In the genomic region with DNA sequence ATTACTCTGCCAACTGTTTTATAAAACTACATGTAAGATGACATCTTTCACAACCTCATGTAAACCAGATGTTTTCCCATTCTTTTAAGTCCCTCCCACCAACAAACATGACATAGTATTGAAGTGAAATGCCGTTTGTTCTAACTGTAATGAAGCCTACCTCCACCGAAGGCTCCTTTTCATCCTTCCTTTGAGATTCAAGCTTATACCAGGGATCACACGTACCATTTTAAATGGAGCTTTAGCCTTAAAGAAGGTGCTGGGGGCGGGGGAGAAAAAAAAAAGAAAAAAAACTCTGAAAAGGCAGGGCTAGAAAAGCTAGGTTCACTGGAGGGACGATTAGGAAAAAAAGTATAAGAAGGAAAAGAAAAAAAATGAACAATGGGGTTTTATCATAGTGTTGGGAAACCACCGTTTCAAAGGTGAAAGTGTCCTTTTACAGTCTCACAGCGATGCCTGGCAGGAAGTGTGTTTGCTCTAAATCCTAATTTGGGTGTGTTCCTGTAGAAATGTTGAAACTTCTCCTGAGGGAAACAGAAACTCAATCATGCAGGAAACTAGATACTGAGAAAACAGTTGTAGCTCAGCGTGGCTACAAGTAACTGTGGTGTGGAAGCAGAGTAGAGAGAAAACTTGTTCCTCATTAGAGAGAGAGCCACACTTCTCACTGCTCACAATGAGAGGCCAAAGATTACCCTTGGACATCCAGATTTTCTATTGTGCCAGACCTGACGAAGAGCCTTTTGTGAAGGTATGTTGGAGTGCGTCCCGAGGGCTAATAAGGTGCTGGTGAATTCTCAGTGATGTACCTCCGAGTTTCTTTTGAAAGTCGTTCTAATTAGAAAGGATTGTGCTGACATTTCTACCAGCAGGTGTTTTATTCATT, we compare ENCODE assay signal across 8 cellular contexts. TPM values are rescaled to one million over a fixed set of nuclear protein-coding genes. Genes with fewer than 3 reads are reported as not detected.
A peak's percentile ranks its signal among the peaks of the same experiment; 100 is the strongest.
DNase-seq lines count a peak whose midpoint lies in the region; ATAC-seq and TF ChIP-seq lines count a peak whose summit lies in the region.

No MANE protein-coding gene starts in this region.

- H3K36me3 ChIP-seq in esophagus muscularis mucosa, result peaks cover 31 to 71% (median 46%) of the 10 kb centered on the region in 4 donors

- ATAC-seq in activated CD8-positive, alpha-beta memory T cell treated with anti-CD3 and anti-CD28 coated beads, Interleukin-2, amount 10 ng/mL, durations not matched to agents 7 days and 5 days, result peak; percentile 94
- ATAC-seq in HG02642 (IDR thresholded peaks at IDR 0.05; ENCODE audit: poor library complexity, unreplicated experiment) (peak; percentile 98), omental fat pad (ENCODE audit: low FRiP score) (peak; percentile 85)

- 60% methylated on average over 13 of the region's 13 CpGs for whole genome bisulfite sequencing in esophagus muscularis mucosa

- H3K36me3 Mint-ChIP-seq in activated CD8-positive, alpha-beta memory T cell treated with anti-CD3 and anti-CD28 coated beads, Interleukin-2, amount 10 ng/mL, durations not matched to agents 7 days and 5 days, result peaks cover 64% of the 10 kb centered on the region

- peak overlapping the region; percentile 10 to 40 (median 24) for H3K4me3 ChIP-seq in esophagus muscularis mucosa

- peak overlapping the region; percentile 85 for H3K4me3 Mint-ChIP-seq in activated CD8-positive, alpha-beta memory T cell treated with anti-CD3 and anti-CD28 coated beads, Interleukin-2, amount 10 ng/mL, durations not matched to agents 7 days and 5 days

- peaks cover 44% of the 10 kb centered on the region for H3K4me1 Mint-ChIP-seq in activated CD8-positive, alpha-beta memory T cell treated with anti-CD3 and anti-CD28 coated beads, Interleukin-2, amount 10 ng/mL, durations not matched to agents 7 days and 5 days

- no peak for TF ChIP-seq CTCF in esophagus muscularis mucosa (IDR thresholded peaks at IDR 0.05)
- TF ChIP-seq CTCF in omental fat pad (IDR thresholded peaks at IDR 0.05), result no peak

- no peaks in the 10 kb centered on the region for H3K9me3 ChIP-seq in esophagus muscularis mucosa

- no peaks in the 10 kb centered on the region for H3K9me3 Mint-ChIP-seq in activated CD8-positive, alpha-beta memory T cell treated with anti-CD3 and anti-CD28 coated beads, Interleukin-2, amount 10 ng/mL, durations not matched to agents 7 days and 5 days (ENCODE audit: low read depth)

- H3K27ac ChIP-seq in esophagus muscularis mucosa (replicated peaks in 1 of 4), result peak overlapping the region; percentile 42 to 73 (median 66)

- TF ChIP-seq EP300 in esophagus muscularis mucosa (IDR thresholded peaks at IDR 0.05), result no peak

- H3K4me1 ChIP-seq in esophagus muscularis mucosa, result peaks cover 0 to 10% (median 5%) of the 10 kb centered on the region in 4 donors

- intact Hi-C loops in esophagus muscularis mucosa (cut with DNase I) (no loop called here), posterior vena cava (cut with DNase I) (no loop called here)

- H3K27me3 Mint-ChIP-seq in activated CD8-positive, alpha-beta memory T cell treated with anti-CD3 and anti-CD28 coated beads, Interleukin-2, amount 10 ng/mL, durations not matched to agents 7 days and 5 days, result no peaks in the 10 kb centered on the region

- peak overlapping the region; percentile 91 for H3K27ac Mint-ChIP-seq in activated CD8-positive, alpha-beta memory T cell treated with anti-CD3 and anti-CD28 coated beads, Interleukin-2, amount 10 ng/mL, durations not matched to agents 7 days and 5 days

- TF ChIP-seq POLR2A in esophagus muscularis mucosa (IDR thresholded peaks at IDR 0.05; ENCODE audit: low read depth), result no peak

- no peaks in the 10 kb centered on the region for H3K27me3 ChIP-seq in esophagus muscularis mucosa

- peak; percentile 73 for DNase-seq in activated CD8-positive, alpha-beta memory T cell treated with anti-CD3 and anti-CD28 coated beads, Interleukin-2, amount 10 ng/mL, durations not matched to agents 7 days and 5 days
- no peak for DNase-seq in activated CD8-positive, alpha-beta memory T cell treated with anti-CD3 and anti-CD28 coated beads, Interleukin-2, amount 50 U/mL, for 4 hours
- DNase-seq in NCI-H1048 (lab: John Stamatoyannopoulos, UW), result peak; percentile 35
- DNase-seq in activated CD4-positive, alpha-beta T cell treated with anti-CD3 and anti-CD28 coated beads, Interleukin-2, amount 50 U/mL, for 24 hours (ENCODE audit: low read depth in 1 of 2, low spot score in 1 of 2), result peak; percentile 13 to 62
- no peak for DNase-seq in esophagus muscularis mucosa (ENCODE audit: extremely low spot score)
- no peak for DNase-seq in omental fat pad (ENCODE audit: low spot score)
- no peak for DNase-seq in posterior vena cava (ENCODE audit: low spot score)

- CTCF ChIA-PET in activated CD8-positive, alpha-beta memory T cell treated with anti-CD3 and anti-CD28 coated beads, Interleukin-2, amount 10 ng/mL, durations not matched to agents 7 days and 5 days (lab: Charles Lee), result interaction anchor here (0.7 to 6.8 kb wide), 8 partner anchors 8 to 128 kb away, joined by 3 to 39 read pairs (median 6); a partner anchor contains a TSS

RNA-seq across cellular contexts. Expression of a gene that starts 37.6 kb away (rescaled TPM):
- total RNA-seq in activated CD8-positive, alpha-beta memory T cell treated with anti-CD3 and anti-CD28 coated beads, Interleukin-2, amount 10 ng/mL, durations not matched to agents 7 days and 5 days, result 1 to 10 TPM; 8.7 to 9.3 TPM
- total RNA-seq in esophagus muscularis mucosa (10 to 100 TPM; 33.8 to 49.3 (median 35.8) TPM), omental fat pad (10 to 100 TPM; 10.6 to 23.6 (median 20.2) TPM), posterior vena cava (10 to 100 TPM; 22.5 to 28.4 TPM)

Comparison
In these comparisons a context has a peak if more than half of its experiments do, and no peak if none do; other contexts are left out.
1. DNase-seq: peak in activated CD8-positive, alpha-beta memory T cell treated with anti-CD3 and anti-CD28 coated beads, Interleukin-2, amount 10 ng/mL, durations not matched to agents 7 days and 5 days (single experiment), NCI-H1048 (single experiment) and activated CD4-positive, alpha-beta T cell treated with anti-CD3 and anti-CD28 coated beads, Interleukin-2, amount 50 U/mL, for 24 hours (2 of 2); none in activated CD8-positive, alpha-beta memory T cell treated with anti-CD3 and anti-CD28 coated beads, Interleukin-2, amount 50 U/mL, for 4 hours (single experiment), esophagus muscularis mucosa (single experiment), omental fat pad (single experiment) and posterior vena cava (single experiment).
2. Peak in every context shown above with its lines, with median percentiles within 50 percentile points of each other: ATAC-seq.